8 cellular contexts compared by ENCODE assay signal in the genomic region with DNA sequence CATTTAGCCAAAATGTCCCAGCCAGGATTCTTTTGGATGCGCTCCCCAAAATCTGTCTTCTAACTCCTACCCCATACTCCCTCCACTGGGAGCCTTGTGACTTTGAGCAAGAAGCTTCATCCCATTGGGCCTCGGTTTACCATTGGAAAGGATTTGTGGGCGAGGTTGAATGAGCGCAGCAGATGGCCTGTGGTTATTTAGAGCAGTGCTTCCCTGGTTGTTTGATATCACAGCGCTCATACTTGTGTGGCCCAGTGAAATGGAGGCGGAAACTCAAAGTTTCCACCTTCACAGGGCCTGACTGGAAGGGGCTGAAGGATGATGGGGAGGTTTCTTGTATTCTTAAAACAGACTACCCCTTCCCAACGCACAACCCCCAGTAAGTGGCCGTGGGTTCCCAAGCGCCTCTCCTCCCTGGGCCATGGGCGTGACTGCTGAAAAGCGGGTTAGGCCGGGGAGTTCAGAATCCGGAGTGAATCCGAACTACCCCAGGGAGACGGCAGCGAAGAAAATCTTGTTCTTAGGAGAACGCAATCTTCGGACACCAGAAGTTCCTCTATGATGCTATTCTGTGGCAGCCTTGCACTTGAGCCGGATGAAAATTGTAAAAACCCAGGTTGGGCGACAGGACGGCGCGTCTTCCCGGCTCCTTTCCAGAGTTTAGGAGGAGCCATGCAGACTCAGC. TPM values are rescaled to one million over a fixed set of nuclear protein-coding genes. Genes with fewer than 3 reads are reported as not detected.
DNase-seq lines count a peak whose midpoint lies in the region; ATAC-seq and TF ChIP-seq lines count a peak whose summit lies in the region.

No MANE protein-coding gene starts in this region.

- H3K4me1 ChIP-seq in BLaER1 treated with 17β-estradiol and CSF1 and Interleukin-3, amounts not matched to agents 10 nM and 100 nM = peaks cover 43 to 67% (median 53%) of the 10 kb centered on the region in 10 experiments
- peaks cover 26% of the 10 kb centered on the region for H3K4me1 ChIP-seq in GM23338 (ENCODE audit: insufficient read depth)
- peaks cover 47 to 48% of the 10 kb centered on the region in 2 experiments for H3K4me1 ChIP-seq in neutrophil (ENCODE audit: control insufficient read depth in 1 of 2, insufficient read depth in 1 of 2, low read depth in 1 of 2, low read length in 1 of 2)

- peak overlapping the region; percentile 94 to 100 (median 99) for H3K9ac ChIP-seq in BLaER1 treated with 17β-estradiol and CSF1 and Interleukin-3, amounts not matched to agents 10 nM and 100 nM

- H3K9me3 Mint-ChIP-seq in GM23338 = peaks cover 9% of the 10 kb centered on the region; the same call in 2 of the 3 replicates
- no peaks in the 10 kb centered on the region for H3K9me3 Mint-ChIP-seq in T-helper 2 cell treated with Interferon-gamma antibody and Interleukin-4, amounts not matched to agents 5 μg/mL and 100 μg/mL, for 36 hours

- H3F3A ChIP-seq in GM23338 (replicated peaks; ENCODE audit: low read depth) = peaks cover 46% of the 10 kb centered on the region

- H3K27ac ChIP-seq in BLaER1 treated with 17β-estradiol and CSF1 and Interleukin-3, amounts not matched to agents 10 nM and 100 nM = peak overlapping the region; percentile 97 to 100 (median 99)
- peak overlapping the region; percentile 91 for H3K27ac ChIP-seq in GM23338 (ENCODE audit: low read depth)
- H3K27ac ChIP-seq in epithelial cell of prostate = peak overlapping the region; percentile 97
- H3K27ac ChIP-seq in neutrophil = peak overlapping the region; percentile 96

- H4K20me1 ChIP-seq in BLaER1 treated with 17β-estradiol and CSF1 and Interleukin-3, amounts not matched to agents 10 nM and 100 nM = peaks cover 44 to 76% (median 57%) of the 10 kb centered on the region in 11 experiments
- H4K20me1 ChIP-seq in GM23338 (replicated peaks; ENCODE audit: insufficient read depth) = peaks cover 63% of the 10 kb centered on the region

- H3K4me1 Mint-ChIP-seq in GM23338 = peaks cover 28% of the 10 kb centered on the region
- peaks cover 43% of the 10 kb centered on the region for H3K4me1 Mint-ChIP-seq in T-helper 2 cell treated with Interferon-gamma antibody and Interleukin-4, amounts not matched to agents 5 μg/mL and 100 μg/mL, for 36 hours (ENCODE audit: low read depth)

- no peaks in the 10 kb centered on the region for H3K9me2 ChIP-seq in GM23338 (ENCODE audit: insufficient read depth)

- H3K27me3 ChIP-seq in BLaER1 treated with 17β-estradiol and CSF1 and Interleukin-3, amounts not matched to agents 10 nM and 100 nM = no peaks in the 10 kb centered on the region
- peaks cover 8% of the 10 kb centered on the region; the same call in 1 of the 2 replicates for H3K27me3 ChIP-seq in GM23338 (ENCODE audit: insufficient read depth)
- no peaks in the 10 kb centered on the region for H3K27me3 ChIP-seq in neutrophil

- peak overlapping the region; percentile 80 to 100 (median 98) for H3K4me3 ChIP-seq in BLaER1 treated with 17β-estradiol and CSF1 and Interleukin-3, amounts not matched to agents 10 nM and 100 nM
- H3K4me3 ChIP-seq in GM23338 (peak overlapping the region; percentile 97), neutrophil (ENCODE audit: low read depth in 1 of 2, low read length in 1 of 2) (peak overlapping the region; percentile 89 to 100)

- H3K36me3 Mint-ChIP-seq in GM23338 (ENCODE audit: low read depth) = peaks cover 75% of the 10 kb centered on the region
- H3K36me3 Mint-ChIP-seq in T-helper 2 cell treated with Interferon-gamma antibody and Interleukin-4, amounts not matched to agents 5 μg/mL and 100 μg/mL, for 36 hours (ENCODE audit: low read depth) = peaks cover 56% of the 10 kb centered on the region

- peak; percentile 2 for ATAC-seq in GM23338
- ATAC-seq in GM21360 (IDR thresholded peaks at IDR 0.05; ENCODE audit: unreplicated experiment) = no peak

- peak overlapping the region; percentile 84 to 99 (median 92) for H3K4me2 ChIP-seq in BLaER1 treated with 17β-estradiol and CSF1 and Interleukin-3, amounts not matched to agents 10 nM and 100 nM
- H3K4me2 ChIP-seq in GM23338 = peak overlapping the region; percentile 94

- no peak for DNase-seq in GM23338 (ENCODE audit: low spot score)
- DNase-seq in T-helper 2 cell treated with Interferon-gamma antibody and Interleukin-4, amounts not matched to agents 5 μg/mL and 100 μg/mL, for 36 hours (ENCODE audit: low spot score) = no peak
- DNase-seq in epithelial cell of prostate (ENCODE audit: low read depth, low spot score) = no peak
- no peak for DNase-seq in OCI-M2 (lab: John Stamatoyannopoulos, UW; ENCODE audit: unreplicated experiment)
- no peak for DNase-seq in dermis blood vessel endothelial cell

- TF ChIP-seq CTCF in GM23338 (conservative IDR thresholded peaks at IDR 0.05; ENCODE audit: low read depth in 2 of 2) = no peak
- TF ChIP-seq CTCF in neutrophil (IDR thresholded peaks at IDR 0.05) = no peak

- H3K27me3 Mint-ChIP-seq in GM23338 (ENCODE audit: insufficient read depth, low read depth, poor library complexity) = peaks cover 53% of the 10 kb centered on the region
- peaks cover 3% of the 10 kb centered on the region for H3K27me3 Mint-ChIP-seq in T-helper 2 cell treated with Interferon-gamma antibody and Interleukin-4, amounts not matched to agents 5 μg/mL and 100 μg/mL, for 36 hours (ENCODE audit: low read depth)

- H3K79me2 ChIP-seq in GM23338 (replicated peaks; ENCODE audit: insufficient read depth) = peaks cover 34% of the 10 kb centered on the region

- H3K36me3 ChIP-seq in BLaER1 treated with 17β-estradiol and CSF1 and Interleukin-3, amounts not matched to agents 10 nM and 100 nM = peaks cover 60 to 76% (median 71%) of the 10 kb centered on the region in 11 experiments
- H3K36me3 ChIP-seq in GM23338 (ENCODE audit: insufficient read depth) (peaks cover 46% of the 10 kb centered on the region), neutrophil (peaks cover 37% of the 10 kb centered on the region)

- H3K27ac Mint-ChIP-seq in GM23338 = peak overlapping the region; percentile 94
- peak overlapping the region; percentile 98 for H3K27ac Mint-ChIP-seq in T-helper 2 cell treated with Interferon-gamma antibody and Interleukin-4, amounts not matched to agents 5 μg/mL and 100 μg/mL, for 36 hours

- H3K4me3 Mint-ChIP-seq in GM23338 = peak overlapping the region; percentile 92
- H3K4me3 Mint-ChIP-seq in T-helper 2 cell treated with Interferon-gamma antibody and Interleukin-4, amounts not matched to agents 5 μg/mL and 100 μg/mL, for 36 hours = peak overlapping the region; percentile 93

- 0 out of 22 replicates have a peak, but pooled peaks cover 0 to 6% (median 0%) of the 10 kb centered on the region in 11 experiments for H3K9me3 ChIP-seq in BLaER1 treated with 17β-estradiol and CSF1 and Interleukin-3, amounts not matched to agents 10 nM and 100 nM (replicated peaks in 1 of 11)
- no peaks in the 10 kb centered on the region for H3K9me3 ChIP-seq in neutrophil

- H2AFZ ChIP-seq in GM23338 = peak overlapping the region; percentile 1; the same call in 1 of the 2 replicates

TF ChIP-seq in GM23338, 12 proteins besides CTCF, POLR2A, EP300 and RAD21 (continues in another document):
- no peak for TF ChIP-seq CREB1 (CRISPR knock-in tag; IDR thresholded peaks at IDR 0.05; ENCODE audit: low read depth)
- TF ChIP-seq, protein P1, sequence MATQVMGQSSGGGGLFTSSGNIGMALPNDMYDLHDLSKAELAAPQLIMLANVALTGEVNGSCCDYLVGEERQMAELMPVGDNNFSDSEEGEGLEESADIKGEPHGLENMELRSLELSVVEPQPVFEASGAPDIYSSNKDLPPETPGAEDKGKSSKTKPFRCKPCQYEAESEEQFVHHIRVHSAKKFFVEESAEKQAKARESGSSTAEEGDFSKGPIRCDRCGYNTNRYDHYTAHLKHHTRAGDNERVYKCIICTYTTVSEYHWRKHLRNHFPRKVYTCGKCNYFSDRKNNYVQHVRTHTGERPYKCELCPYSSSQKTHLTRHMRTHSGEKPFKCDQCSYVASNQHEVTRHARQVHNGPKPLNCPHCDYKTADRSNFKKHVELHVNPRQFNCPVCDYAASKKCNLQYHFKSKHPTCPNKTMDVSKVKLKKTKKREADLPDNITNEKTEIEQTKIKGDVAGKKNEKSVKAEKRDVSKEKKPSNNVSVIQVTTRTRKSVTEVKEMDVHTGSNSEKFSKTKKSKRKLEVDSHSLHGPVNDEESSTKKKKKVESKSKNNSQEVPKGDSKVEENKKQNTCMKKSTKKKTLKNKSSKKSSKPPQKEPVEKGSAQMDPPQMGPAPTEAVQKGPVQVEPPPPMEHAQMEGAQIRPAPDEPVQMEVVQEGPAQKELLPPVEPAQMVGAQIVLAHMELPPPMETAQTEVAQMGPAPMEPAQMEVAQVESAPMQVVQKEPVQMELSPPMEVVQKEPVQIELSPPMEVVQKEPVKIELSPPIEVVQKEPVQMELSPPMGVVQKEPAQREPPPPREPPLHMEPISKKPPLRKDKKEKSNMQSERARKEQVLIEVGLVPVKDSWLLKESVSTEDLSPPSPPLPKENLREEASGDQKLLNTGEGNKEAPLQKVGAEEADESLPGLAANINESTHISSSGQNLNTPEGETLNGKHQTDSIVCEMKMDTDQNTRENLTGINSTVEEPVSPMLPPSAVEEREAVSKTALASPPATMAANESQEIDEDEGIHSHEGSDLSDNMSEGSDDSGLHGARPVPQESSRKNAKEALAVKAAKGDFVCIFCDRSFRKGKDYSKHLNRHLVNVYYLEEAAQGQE (IDR thresholded peaks at IDR 0.05; ENCODE audit: unreplicated experiment) = no peak
- no peak for TF ChIP-seq EZH2phosphoT487 (IDR thresholded peaks at IDR 0.05; ENCODE audit: unreplicated experiment)
- no peak for TF ChIP-seq JUNB (IDR thresholded peaks at IDR 0.05; ENCODE audit: unreplicated experiment)
- no peak for TF ChIP-seq ZNF114 (CRISPR knock-in tag; IDR thresholded peaks at IDR 0.05)
- no peak for TF ChIP-seq ZNF331 (CRISPR knock-in tag; IDR thresholded peaks at IDR 0.05; ENCODE audit: low read depth)
- TF ChIP-seq NANOG (IDR thresholded peaks at IDR 0.05; ENCODE audit: borderline replicate concordance) = no peak
- no peak for TF ChIP-seq EZH2 (IDR thresholded peaks at IDR 0.05; ENCODE audit: low read depth, unreplicated experiment)

RNA-seq across cellular contexts. Expression of gene ATF4, which starts 1.2 kb away (rescaled TPM):
- 366 and 446 TPM in 2 replicates for total RNA-seq in GM23338 (2014; rRNA removed; shearing (Covaris generic))
- 553 and 628 TPM in 2 replicates for polyA plus RNA-seq in GM23338 (2016; fragmentation: Nextera tagmentation; extraction: Ambion mirVana)
- total RNA-seq in dermis blood vessel endothelial cell = 150 and 159 TPM in 2 replicates

RNA-seq across cellular contexts. Expression of gene RPS19BP1, which starts 13.4 kb away (rescaled TPM):
- total RNA-seq in GM23338 (2014; rRNA removed; shearing (Covaris generic)) = 153 and 169 TPM in 2 replicates
- 215 and 216 TPM in 2 replicates for polyA plus RNA-seq in GM23338 (2016; fragmentation: Nextera tagmentation; extraction: Ambion mirVana)
- 52.8 and 74.2 TPM in 2 replicates for total RNA-seq in dermis blood vessel endothelial cell

RNA-seq across cellular contexts. Expression of gene MIEF1, which starts 17.0 kb away (rescaled TPM):
- total RNA-seq in GM23338 (2014; rRNA removed; shearing (Covaris generic)) = 30.0 and 40.1 TPM in 2 replicates
- polyA plus RNA-seq in GM23338 (2016; fragmentation: Nextera tagmentation; extraction: Ambion mirVana) = 12.2 and 13.2 TPM in 2 replicates
- total RNA-seq in dermis blood vessel endothelial cell = 19.4 and 26.5 TPM in 2 replicates

RNA-seq across cellular contexts. Expression of gene CACNA1I, which starts 51.4 kb away (rescaled TPM):
- total RNA-seq in GM23338 (2014; rRNA removed; shearing (Covaris generic)) = 1.7 and 2.4 TPM in 2 replicates
- 0.42 and 0.47 TPM in 2 replicates for polyA plus RNA-seq in GM23338 (2016; fragmentation: Nextera tagmentation; extraction: Ambion mirVana)
- not detected in 2 replicates for total RNA-seq in dermis blood vessel endothelial cell
